18 cellular contexts compared by ENCODE assay signal in the genomic region with DNA sequence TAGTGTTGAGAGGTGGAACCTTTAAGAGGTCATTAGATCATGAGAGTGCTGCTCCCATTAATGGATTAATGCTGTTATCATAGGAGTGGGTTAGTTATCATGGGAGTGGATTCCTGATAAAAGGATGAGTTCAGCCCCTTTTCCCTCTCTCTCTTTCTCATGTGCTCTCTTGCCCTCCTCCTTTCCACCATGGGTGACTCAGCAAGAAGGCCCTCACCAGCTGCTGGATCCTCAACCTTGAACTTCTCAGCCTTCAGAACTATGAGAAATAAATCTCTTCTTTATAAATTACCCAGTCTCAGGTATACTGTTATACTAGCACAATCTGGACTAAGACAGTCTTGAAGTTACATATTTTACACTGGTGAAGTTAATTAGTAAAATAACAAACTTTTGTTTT.
"Had no signal": no experiment of that assay in that cellular context is flagged by ENCODE, and none has a peak within 500 bp of the region (broad histone marks: within the 10 kb centered on the region; RNA-seq: fewer than 3 reads in every experiment).

No MANE protein-coding gene starts in this region.

- ATAC-seq: activated naive CD8-positive, alpha-beta T cell treated with anti-CD3 and anti-CD28 coated beads, Interleukin-2, amount 50 U/mL, for 24 hours; activated T-helper 17 cell treated with anti-CD3 and anti-CD28 coated beads, Interleukin-2, amount 50 U/mL, for 72 hours; gastrocnemius medialis; heart right ventricle; right cardiac atrium; stimulated activated naive CD8-positive, alpha-beta T cell treated with anti-CD3 and anti-CD28 coated beads, Interleukin-15, Interleukin-2, amounts not matched to agents 100 U/mL and 50 U/mL, for 24 hours had no signal

- FAIRE-seq: keratinocyte had no signal

- H3K27ac ChIP-seq: colonic mucosa, gastrocnemius medialis, heart right ventricle, left ventricle myocardium inferior, suprapubic skin had no signal

- H3K36me3 ChIP-seq: colonic mucosa, gastrocnemius medialis, heart right ventricle, left ventricle myocardium inferior, suprapubic skin had no signal

- H3K27me3 ChIP-seq: colonic mucosa, gastrocnemius medialis, suprapubic skin had no signal

- H3K4me1 ChIP-seq: colonic mucosa, gastrocnemius medialis, heart right ventricle, left ventricle myocardium inferior, suprapubic skin had no signal

- H3K9me3 ChIP-seq: colonic mucosa, gastrocnemius medialis, heart right ventricle, left ventricle myocardium inferior, suprapubic skin had no signal

- DNase-seq: activated CD4-positive, CD25-positive, alpha-beta regulatory T cell treated with anti-CD3 and anti-CD28 coated beads, Interleukin-2, amount 50 U/mL, for 72 hours; activated naive CD4-positive, alpha-beta T cell treated with Interleukin-2 at 50 U/mL for 16 hours; activated naive CD8-positive, alpha-beta T cell treated with anti-CD3 and anti-CD28 coated beads, Interleukin-2, amount 50 U/mL, for 24 hours; caudate nucleus; colonic mucosa; gastrocnemius medialis; heart right ventricle; left ventricle myocardium inferior; mesendoderm; occipital lobe; right cardiac atrium; stimulated activated naive CD8-positive, alpha-beta T cell treated with anti-CD3 and anti-CD28 coated beads, Interleukin-15, Interleukin-2, amounts not matched to agents 100 U/mL and 50 U/mL, for 24 hours; T-helper 1 cell; T1000; trophoblast cell had no signal

- H3K4me3 ChIP-seq: colonic mucosa, gastrocnemius medialis, heart right ventricle, left ventricle myocardium inferior, suprapubic skin had no signal
